Comparison of ENCODE assay signal across 8 cellular contexts in the genomic region with DNA sequence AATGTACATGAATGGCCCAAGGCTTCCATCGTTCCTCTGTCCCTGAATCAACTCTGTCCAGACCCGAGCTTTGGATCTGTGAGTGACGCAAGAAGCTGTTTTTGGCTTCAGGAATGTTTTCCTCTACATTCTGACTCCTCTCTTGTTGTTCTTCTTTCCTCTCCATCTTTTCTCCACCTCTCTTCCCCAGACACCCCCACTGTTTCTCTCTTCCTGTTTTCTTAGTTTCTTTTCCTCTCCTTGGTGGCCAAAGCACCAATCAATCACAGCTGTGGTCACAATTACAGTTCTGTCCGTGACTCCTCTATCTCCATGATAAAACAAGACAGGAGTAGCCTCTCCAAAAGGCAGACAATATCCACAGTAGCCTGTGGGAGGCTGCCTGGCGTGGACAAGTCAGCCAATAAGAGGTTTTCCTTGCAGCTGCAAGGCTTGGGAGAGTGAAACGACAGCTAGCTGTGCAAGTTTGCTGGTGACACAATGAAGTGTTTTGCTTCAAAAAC. TPM values are rescaled to one million over a fixed set of nuclear protein-coding genes. Genes with fewer than 3 reads are reported as not detected.
DNase-seq lines count a peak whose midpoint lies in the region; ATAC-seq and TF ChIP-seq lines count a peak whose summit lies in the region.

No MANE protein-coding gene starts in this region.

- H3K4me1 Mint-ChIP-seq in chondrocyte (ENCODE audit: low read depth): peaks cover 63% of the 10 kb centered on the region
- H3K4me1 Mint-ChIP-seq in activated CD4-positive, alpha-beta T cell treated with anti-CD3 and anti-CD28 coated beads, Interleukin-2, amount 10 ng/mL, durations not matched to agents 24 days and 14 days: peaks cover 4% of the 10 kb centered on the region

- peak overlapping the region; percentile 96 for H2BK20ac ChIP-seq in IMR-90 (ENCODE audit: low read depth, low read length)

- intact Hi-C loops in IMR-90 (cut with micrococcal nuclease): loop anchor here (1.0 kb wide), 1 partner anchor 36 kb away; no protein-coding TSS in a partner anchor
- intact Hi-C loops in activated CD4-positive, alpha-beta T cell treated with anti-CD3 and anti-CD28 coated beads, Interleukin-2, amount 10 ng/mL, durations not matched to agents 24 days and 14 days (cut with micrococcal nuclease): no loop called here

- peak overlapping the region; percentile 56 for H4K5ac ChIP-seq in IMR-90 (ENCODE audit: low read depth, low read length)

- peak overlapping the region; percentile 91 for H3K4ac ChIP-seq in IMR-90 (ENCODE audit: low read depth, low read length)

- ATAC-seq in IMR-90 (ENCODE audit: low read depth) (peak; percentile 82), lung (ENCODE audit: insufficient read depth, low FRiP score) (no peak)

- TF ChIP-seq RAD21 in IMR-90 (IDR thresholded peaks at IDR 0.05; ENCODE audit: low read length): 0 out of 2 replicates have a peak, but pooled peaks have one; percentile 2

- POLR2A ChIA-PET in IMR-90 (lab: Charles Lee; ENCODE audit: unreplicated experiment): interaction anchor here (0.6 kb wide), 1 partner anchor 532 kb away, joined by 3 read pairs; no protein-coding TSS in a partner anchor

- H3K27ac ChIP-seq in IMR-90 (ENCODE audit: insufficient read depth, low read length) (peak overlapping the region; percentile 91), lung (ENCODE audit: low read depth in 1 of 2, low read length in 1 of 2) (peak overlapping the region; percentile 17 to 32), tibial nerve (peak overlapping the region; percentile 21 to 86 (median 70))

- 0 out of 2 replicates have a peak overlapping the region, but pooled peaks have one; percentile 25 for H2AK5ac ChIP-seq in IMR-90 (ENCODE audit: low read depth, low read length)

- peak overlapping the region; percentile 66 to 89; a peak in 3 of 4 replicates for H4K8ac ChIP-seq in IMR-90 (ENCODE audit: low read depth in 2 of 2, low read length in 2 of 2)

- H4K91ac ChIP-seq in IMR-90 (ENCODE audit: insufficient read depth, low read depth, low read length): peak overlapping the region; percentile 85

- H3K18ac ChIP-seq in IMR-90 (ENCODE audit: low read depth, low read length): peak overlapping the region; percentile 74

- dilution Hi-C loops in IMR-90 (cut with HindIII; ENCODE audit: low sequenced_read_pairs, unreplicated experiment): no loop called here

- BruUV-seq in IMR-90 (replicated peaks; lab: Mats Ljungman, UMichigan): no TSS peak

- H2AFZ ChIP-seq in IMR-90 (replicated peaks; ENCODE audit: low read length, poor library complexity): peak overlapping the region; percentile 84

- peak overlapping the region; percentile 71 for H3K4me3 Mint-ChIP-seq in chondrocyte (ENCODE audit: unreplicated experiment)
- H3K4me3 Mint-ChIP-seq in activated CD4-positive, alpha-beta T cell treated with anti-CD3 and anti-CD28 coated beads, Interleukin-2, amount 10 ng/mL, durations not matched to agents 24 days and 14 days: no peak overlapping the region

- peak overlapping the region; percentile 98 for H2BK120ac ChIP-seq in IMR-90 (ENCODE audit: low read depth, low read length)

- peak overlapping the region; percentile 95; the same call in 2 of the 3 replicates for H2BK15ac ChIP-seq in IMR-90 (ENCODE audit: low read depth, low read length)

- H4K20me1 ChIP-seq in IMR-90 (ENCODE audit: insufficient read depth, low read length): no peaks in the 10 kb centered on the region

- TF ChIP-seq POLR2A in IMR-90 (IDR thresholded peaks at IDR 0.05; ENCODE audit: low read depth, low read length) (no peak), tibial nerve (IDR thresholded peaks at IDR 0.05) (peak in 1 of 2 donors; percentile 18)

- CTCF ChIA-PET in IMR-90 (lab: Yijun Ruan, JAX): interaction anchor here (0.6 to 1.8 kb wide), 3 partner anchors 8 to 244 kb away, joined by 3 to 4 read pairs (median 3); no protein-coding TSS in a partner anchor

- 0 out of 4 replicates have a peak, but pooled peaks cover 0 to 4% of the 10 kb centered on the region in 2 experiments for H3K79me1 ChIP-seq in IMR-90 (ENCODE audit: low read depth in 1 of 2, low read length in 2 of 2)

- TF ChIP-seq CTCF in IMR-90 (conservative IDR thresholded peaks at IDR 0.05; ENCODE audit: low read depth, low read length): 0 out of 2 replicates have a peak, but pooled peaks have one; percentile 2
- peak; percentile 55 for TF ChIP-seq CTCF in chondrocyte (IDR thresholded peaks at IDR 0.05)
- TF ChIP-seq CTCF in lung (IDR thresholded peaks at IDR 0.05; ENCODE audit: control extremely low read depth, extremely low read depth): no peak
- TF ChIP-seq CTCF in tibial nerve (IDR thresholded peaks at IDR 0.05): peak in 2 of 5 experiments; percentile 12 to 36

- in situ Hi-C loops in IMR-90 (cut with MboI; ENCODE audit: low sequenced_read_pairs): no loop called here

- no peaks in the 10 kb centered on the region for H3K9me3 ChIP-seq in IMR-90 (ENCODE audit: control insufficient read depth, insufficient read depth, low read length)
- H3K9me3 ChIP-seq in lung (ENCODE audit: control insufficient read depth in 2 of 2, insufficient read depth in 1 of 2, low read length in 1 of 2): no peaks in the 10 kb centered on the region
- H3K9me3 ChIP-seq in tibial nerve: no peaks in the 10 kb centered on the region

- H3K9ac ChIP-seq in IMR-90 (ENCODE audit: low read depth, low read length): peak overlapping the region; percentile 68

- H3K4me2 ChIP-seq in IMR-90 (ENCODE audit: low read depth, low read length): peak overlapping the region; percentile 72

- H2AK9ac ChIP-seq in IMR-90 (replicated peaks; ENCODE audit: low read depth, low read length, poor library complexity): no peak overlapping the region

- H3K9me1 ChIP-seq in IMR-90 (ENCODE audit: insufficient read depth, low read length): no peaks in the 10 kb centered on the region; the same call in none of the 2 replicates

- DNase-seq in IMR-90: peak; percentile 78
- no peak for DNase-seq in chondrocyte (ENCODE audit: low spot score)
- no peak for DNase-seq in lung (ENCODE audit: low spot score)
- peak; percentile 31 to 71 for DNase-seq in tibial nerve (ENCODE audit: low spot score in 2 of 2)
- DNase-seq in activated CD4-positive, alpha-beta T cell treated with anti-CD3 and anti-CD28 coated beads, Interleukin-2, amount 10 ng/mL, durations not matched to agents 24 days and 14 days: no peak
- DNase-seq in NCI-H226: no peak
- DNase-seq in NK-92 (lab: John Stamatoyannopoulos, UW; ENCODE audit: unreplicated experiment): no peak
- no peak for DNase-seq in NCI-H748 treated with DMSO at 0.1 percent for 48 hours (lab: John Stamatoyannopoulos, UW)

- H3K4me1 ChIP-seq in IMR-90 (ENCODE audit: control insufficient read depth, insufficient read depth, low read length) (peaks cover 11% of the 10 kb centered on the region), lung (ENCODE audit: control insufficient read depth in 2 of 2, insufficient read depth in 2 of 2, low read length in 2 of 2) (peaks cover 4 to 22% of the 10 kb centered on the region in 2 donors), tibial nerve (peaks cover 0 to 47% (median 7%) of the 10 kb centered on the region in 4 donors)

- peak overlapping the region; percentile 84 for H3K23ac ChIP-seq in IMR-90 (ENCODE audit: low read depth, low read length)

- peak; percentile 37 to 82 for TF ChIP-seq EP300 in tibial nerve (IDR thresholded peaks at IDR 0.05)

- peak overlapping the region; percentile 84 for H3K56ac ChIP-seq in IMR-90 (ENCODE audit: extremely low read depth, insufficient read depth, low read length)

- no peaks in the 10 kb centered on the region for H3K36me3 Mint-ChIP-seq in chondrocyte (ENCODE audit: low read depth)
- H3K36me3 Mint-ChIP-seq in activated CD4-positive, alpha-beta T cell treated with anti-CD3 and anti-CD28 coated beads, Interleukin-2, amount 10 ng/mL, durations not matched to agents 24 days and 14 days (ENCODE audit: low read depth): no peaks in the 10 kb centered on the region

- H3K27me3 ChIP-seq in IMR-90 (ENCODE audit: control insufficient read depth, insufficient read depth, low read length): no peaks in the 10 kb centered on the region
- no peaks in the 10 kb centered on the region for H3K27me3 ChIP-seq in lung (ENCODE audit: control insufficient read depth, insufficient read depth)
- no peaks in the 10 kb centered on the region for H3K27me3 ChIP-seq in tibial nerve

- H3K4me3 ChIP-seq in IMR-90 (ENCODE audit: insufficient read depth, low read depth, low read length) (peak overlapping the region; percentile 24; the same call in 1 of the 2 replicates), lung (no peak overlapping the region), tibial nerve (peak overlapping the region in 3 of 4 donors; percentile 10 to 39 (median 21))

- no peaks in the 10 kb centered on the region for H3K9me3 Mint-ChIP-seq in chondrocyte (ENCODE audit: low read depth)
- no peaks in the 10 kb centered on the region for H3K9me3 Mint-ChIP-seq in activated CD4-positive, alpha-beta T cell treated with anti-CD3 and anti-CD28 coated beads, Interleukin-2, amount 10 ng/mL, durations not matched to agents 24 days and 14 days

- peak overlapping the region; percentile 97 for H3K27ac Mint-ChIP-seq in chondrocyte (ENCODE audit: unreplicated experiment)
- H3K27ac Mint-ChIP-seq in activated CD4-positive, alpha-beta T cell treated with anti-CD3 and anti-CD28 coated beads, Interleukin-2, amount 10 ng/mL, durations not matched to agents 24 days and 14 days: no peak overlapping the region

- H3K14ac ChIP-seq in IMR-90 (replicated peaks; ENCODE audit: low read depth, low read length): peak overlapping the region; percentile 83

- no peaks in the 10 kb centered on the region for H3K27me3 Mint-ChIP-seq in chondrocyte (ENCODE audit: low read depth)
- H3K27me3 Mint-ChIP-seq in activated CD4-positive, alpha-beta T cell treated with anti-CD3 and anti-CD28 coated beads, Interleukin-2, amount 10 ng/mL, durations not matched to agents 24 days and 14 days: peaks cover 34% of the 10 kb centered on the region

- peak overlapping the region; percentile 92 for H2BK5ac ChIP-seq in IMR-90 (ENCODE audit: low read depth, low read length, poor library complexity, severe bottlenecking)

- H3K36me3 ChIP-seq in IMR-90 (ENCODE audit: control insufficient read depth, insufficient read depth, low read length): no peaks in the 10 kb centered on the region
- no peaks in the 10 kb centered on the region for H3K36me3 ChIP-seq in lung (ENCODE audit: control insufficient read depth in 2 of 2, insufficient read depth in 2 of 2, low read length in 2 of 2)
- H3K36me3 ChIP-seq in tibial nerve: no peaks in the 10 kb centered on the region

- WGBS in IMR-90 (ENCODE audit: extremely low coverage in 2 of 2, insufficient read length in 1 of 2), 2 experiments: 7% methylated on average over 3 of the region's 6 CpGs; no CpG with 5 or more reads in 1 of the 2 experiments
- WGBS in lung, 2 donors: 34% methylated on average over 6 of the region's 6 CpGs
- 10 to 12% methylated on average over 6 of the region's 6 CpGs for WGBS in tibial nerve, 2 donors

RNA-seq across cellular contexts. Expression of a gene that starts 4.9 kb away (rescaled TPM):
- total RNA-seq in IMR-90 (2012; rRNA removed) (not detected in 2 replicates), chondrocyte (not detected in 3 replicates), lung (10 to 100 TPM; 11.5 to 16.5 TPM), tibial nerve (not detected)
- polyA plus RNA-seq in IMR-90 (2012; rRNA removed) (not detected in 2 replicates), lung (1 to 10 TPM; 1.5 to 4.6 TPM)
- polyA plus RNA-seq in IMR-90 (2012; cell fraction: cytosol; rRNA removed): not detected in 2 replicates
- not detected in 2 replicates for polyA plus RNA-seq in IMR-90 (2012; cell fraction: nucleus; rRNA removed; ENCODE audit: low replicate concordance)
- total RNA-seq in activated CD4-positive, alpha-beta T cell treated with anti-CD3 and anti-CD28 coated beads, Interleukin-2, amount 10 ng/mL, durations not matched to agents 24 days and 14 days: not detected in 2 replicates

RNA-seq across cellular contexts. Expression of a gene that starts 28.0 kb away (rescaled TPM):
- 9.2 and 9.7 TPM in 2 replicates for total RNA-seq in IMR-90 (2012; rRNA removed)
- polyA plus RNA-seq in IMR-90 (2012; rRNA removed): 2.6 and 3.3 TPM in 2 replicates
- 1.3 and 1.5 TPM in 2 replicates for polyA plus RNA-seq in IMR-90 (2012; cell fraction: cytosol; rRNA removed)
- 2.7 and 23.1 TPM in 2 replicates for polyA plus RNA-seq in IMR-90 (2012; cell fraction: nucleus; rRNA removed; ENCODE audit: low replicate concordance)
- total RNA-seq in chondrocyte: 14.7 to 17.0 TPM (median 16.4 TPM) in 3 replicates
- 10 to 100 TPM; 17.4 to 31.1 TPM for total RNA-seq in lung
- polyA plus RNA-seq in lung: 1 to 10 TPM; 3.1 to 6.9 TPM
- 10 to 100 TPM; 15.3 to 55.9 (median 45.4) TPM for total RNA-seq in tibial nerve
- total RNA-seq in activated CD4-positive, alpha-beta T cell treated with anti-CD3 and anti-CD28 coated beads, Interleukin-2, amount 10 ng/mL, durations not matched to agents 24 days and 14 days: 0.09 TPM in 1 of 2 replicates, not detected in the other

Comparison
In these comparisons a context has a peak if more than half of its experiments do, and no peak if none do; other contexts are left out.
1. DNase-seq: peak in IMR-90 (single experiment) and tibial nerve (2 of 2); none in chondrocyte (single experiment), lung (single experiment), activated CD4-positive, alpha-beta T cell treated with anti-CD3 and anti-CD28 coated beads, Interleukin-2, amount 10 ng/mL, durations not matched to agents 24 days and 14 days (single experiment), NCI-H226 (single experiment), NK-92 (single experiment) and NCI-H748 treated with DMSO at 0.1 percent for 48 hours (single experiment).
2. H3K27ac ChIP-seq: peak in every context shown above with its lines; median percentile 91 in IMR-90; 70 in tibial nerve; 24 in lung.
3. RNA of a gene that starts 4.9 kb away (total RNA-seq): 11.5 to 16.5 TPM in lung; not detected in IMR-90, not detected in chondrocyte, not detected in tibial nerve and not detected in activated CD4-positive, alpha-beta T cell treated with anti-CD3 and anti-CD28 coated beads, Interleukin-2, amount 10 ng/mL, durations not matched to agents 24 days and 14 days; every median in the first group is over 10 times any median in the second.